ENCODE assay signal across 8 cellular contexts in genomic region chr15:83248151-83248851, GRCh38. TPM values are rescaled to one million over a fixed set of nuclear protein-coding genes. Genes with fewer than 3 reads are reported as not detected.
A peak's percentile ranks its signal among the peaks of the same experiment; 100 is the strongest.
DNase-seq lines count a peak whose midpoint lies in the region; ATAC-seq and TF ChIP-seq lines count a peak whose summit lies in the region.

No MANE protein-coding gene starts in this region.

- H3K36me3 ChIP-seq in Panc1 (ENCODE audit: control insufficient read depth, insufficient read depth, low read length) (no peaks in the 10 kb centered on the region), vagina (no peaks in the 10 kb centered on the region)

- H3K4me3 ChIP-seq in Panc1 (ENCODE audit: low read depth in 2 of 2, low read length in 2 of 2) (no peak overlapping the region), vagina (no peak overlapping the region)

- H3K9me3 ChIP-seq in Panc1 (ENCODE audit: control insufficient read depth, insufficient read depth, low read depth, low read length) (no peaks in the 10 kb centered on the region), vagina (no peaks in the 10 kb centered on the region)

- H3K27me3 ChIP-seq in Panc1 (ENCODE audit: control insufficient read depth, insufficient read depth, low read length) = peaks cover 4% of the 10 kb centered on the region; the same call in 1 of the 2 replicates
- no peaks in the 10 kb centered on the region for H3K27me3 ChIP-seq in vagina

- H3K27ac Mint-ChIP-seq in activated T-cell treated with anti-CD3 and anti-CD28 coated beads, Interleukin-2, amount 50 U/mL, for 24 hours = no peak overlapping the region

- no TSS peak for BruUV-seq in Panc1 (replicated peaks; lab: Mats Ljungman, UMichigan)

- TF ChIP-seq POLR2A in vagina (IDR thresholded peaks at IDR 0.05) = no peak

- H3K4me1 ChIP-seq in Panc1 (ENCODE audit: control insufficient read depth, insufficient read depth, low read length) (no peaks in the 10 kb centered on the region), vagina (no peaks in the 10 kb centered on the region)

- no peaks in the 10 kb centered on the region for H3K36me3 Mint-ChIP-seq in activated T-cell treated with anti-CD3 and anti-CD28 coated beads, Interleukin-2, amount 50 U/mL, for 24 hours (ENCODE audit: low read depth)

- H3K9me3 Mint-ChIP-seq in activated T-cell treated with anti-CD3 and anti-CD28 coated beads, Interleukin-2, amount 50 U/mL, for 24 hours = no peaks in the 10 kb centered on the region

- intact Hi-C loops in Panc1 (cut with micrococcal nuclease; ENCODE audit: unreplicated experiment) (loop anchor here (1.0 to 2.0 kb wide), 3 partner anchors 132 to 311 kb away; no protein-coding TSS in a partner anchor), vagina (cut with DNase I) (no loop called here)

- H3K4me1 Mint-ChIP-seq in activated T-cell treated with anti-CD3 and anti-CD28 coated beads, Interleukin-2, amount 50 U/mL, for 24 hours (ENCODE audit: low read depth) = no peaks in the 10 kb centered on the region

- no peak overlapping the region for H3K4me3 Mint-ChIP-seq in activated T-cell treated with anti-CD3 and anti-CD28 coated beads, Interleukin-2, amount 50 U/mL, for 24 hours

- H3K27ac ChIP-seq in Panc1 (ENCODE audit: low read length) = no peak overlapping the region
- H3K27ac ChIP-seq in vagina = no peak overlapping the region

- POLR2A ChIA-PET in Panc1 (lab: Charles Lee) = no interaction called here

- in situ Hi-C loops in Panc1 (cut with HindIII; ENCODE audit: low pct_unique_long_range_greater_than_20kb, low sequenced_read_pairs) = no loop called here

- DNase-seq in activated T-cell treated with anti-CD3 and anti-CD28 coated beads for 24 hours (ENCODE audit: low read depth) (peak; percentile 15), HT1080 (ENCODE audit: low read depth) (peak; percentile 65), Panc1 (ENCODE audit: low read depth, low spot score) (peak; percentile 42), dermis microvascular lymphatic vessel endothelial cell (ENCODE audit: low read depth in 2 of 2) (peak; percentile 45 to 72), lung microvascular endothelial cell (ENCODE audit: low read depth in 2 of 2) (peak; percentile 74 to 75), vagina (ENCODE audit: extremely low spot score in 2 of 2) (no peak)
- no peak for DNase-seq in activated T-cell treated with anti-CD3 and anti-CD28 coated beads, Interleukin-2, amount 50 U/mL, for 24 hours

- CTCF ChIA-PET in Panc1 (lab: Charles Lee) = interaction anchor here (0.6 to 1.3 kb wide), 7 partner anchors 132 to 387 kb away, joined by 3 to 8 read pairs (median 3); no protein-coding TSS in a partner anchor

- peak; percentile 87 for ATAC-seq in Panc1
- ATAC-seq in GM21529 (IDR thresholded peaks at IDR 0.05; ENCODE audit: unreplicated experiment) = no peak

- TF ChIP-seq CTCF in Panc1 (IDR thresholded peaks at IDR 0.05) = peak; percentile 85
- TF ChIP-seq CTCF in vagina (IDR thresholded peaks at IDR 0.05) = peak; percentile 58 to 73 (median 59)

- H3K27me3 Mint-ChIP-seq in activated T-cell treated with anti-CD3 and anti-CD28 coated beads, Interleukin-2, amount 50 U/mL, for 24 hours = peaks cover 65% of the 10 kb centered on the region

RNA-seq across cellular contexts. Expression of gene BNC1, which starts 36.2 kb away (rescaled TPM):
- total RNA-seq in HT1080 (2014; rRNA removed; shearing (Covaris generic)) = 14.8 and 18.1 TPM in 2 replicates
- 14.8 and 16.8 TPM in 2 replicates for polyA plus RNA-seq in HT1080 (2015; cell fraction: cytosol; rRNA removed)
- 14.2 and 14.3 TPM in 2 replicates for polyA plus RNA-seq in HT1080 (2015; cell fraction: nucleus; rRNA removed)
- not detected for total RNA-seq in Panc1 (2021; ENCODE audit: unreplicated experiment)
- polyA plus RNA-seq in Panc1 (2012; ENCODE audit: insufficient read length) = not detected
- 1.0 and 1.6 TPM in 2 replicates for total RNA-seq in dermis microvascular lymphatic vessel endothelial cell
- total RNA-seq in lung microvascular endothelial cell = 1.2 and 2.2 TPM in 2 replicates
- total RNA-seq in vagina = 18.2 TPM

RNA-seq across cellular contexts. Expression of gene HDGFL3, which starts 40.7 kb away (rescaled TPM):
- 39.8 and 47.8 TPM in 2 replicates for total RNA-seq in HT1080 (2014; rRNA removed; shearing (Covaris generic))
- polyA plus RNA-seq in HT1080 (2015; cell fraction: cytosol; rRNA removed) = 34.5 and 51.3 TPM in 2 replicates
- polyA plus RNA-seq in HT1080 (2015; cell fraction: nucleus; rRNA removed) = 10.5 and 14.4 TPM in 2 replicates
- total RNA-seq in Panc1 (2021; ENCODE audit: unreplicated experiment) = 34.1 TPM
- 19.7 TPM for polyA plus RNA-seq in Panc1 (2012; ENCODE audit: insufficient read length)
- total RNA-seq in dermis microvascular lymphatic vessel endothelial cell = 25.5 and 26.4 TPM in 2 replicates
- 27.7 and 66.9 TPM in 2 replicates for total RNA-seq in lung microvascular endothelial cell
- total RNA-seq in vagina = 27.7 TPM

Comparison
In these comparisons a context has a peak if more than half of its experiments do, and no peak if none do; other contexts are left out.
1. DNase-seq: peak in activated T-cell treated with anti-CD3 and anti-CD28 coated beads for 24 hours (single experiment), HT1080 (single experiment), Panc1 (single experiment), dermis microvascular lymphatic vessel endothelial cell (2 of 2) and lung microvascular endothelial cell (2 of 2); none in activated T-cell treated with anti-CD3 and anti-CD28 coated beads, Interleukin-2, amount 50 U/mL, for 24 hours (single experiment) and vagina (0 of 2).